Comparison of ENCODE assay signal across 19 cellular contexts in genomic region chr1:20846461-20847374, GRCh38.
"Had no signal": no experiment of that assay in that cellular context is flagged by ENCODE, and none has a peak within 500 bp of the region (broad histone marks: within the 10 kb centered on the region; RNA-seq: fewer than 3 reads in every experiment).

No MANE protein-coding gene starts in this region.

- H3K9me3 Mint-ChIP-seq: activated T-cell treated with anti-CD3 and anti-CD28 coated beads, Interleukin-2, amount 50 U/mL, for 4 hours; activated T-helper 2 cell treated with anti-CD3 and anti-CD28 coated beads, Interferon-gamma antibody, Interleukin-2, Interleukin-4, amounts not matched to agents 10 μg/mL and 5 μg/mL and 100 μg/mL, durations not matched to agents 14 hours and 24 hours and 36 hours; central memory CD8-positive, alpha-beta T cell; naive thymus-derived CD4-positive, alpha-beta T cell; neural crest cell; WTC11 had no signal

- H3K4me3 Mint-ChIP-seq: activated naive CD8-positive, alpha-beta T cell; activated T-cell treated with anti-CD3 and anti-CD28 coated beads, Interleukin-2, amount 50 U/mL, for 4 hours; central memory CD8-positive, alpha-beta T cell; naive thymus-derived CD4-positive, alpha-beta T cell; neural crest cell; WTC11 had no signal

- DNase-seq: activated CD4-positive, alpha-beta T cell treated with anti-CD3 and anti-CD28 coated beads, Interleukin-2, amount 50 U/mL, for 4 hours; activated CD8-positive, alpha-beta memory T cell treated with anti-CD3 and anti-CD28 coated beads, Interleukin-2, amount 50 U/mL, for 48 hours; activated naive CD4-positive, alpha-beta T cell; activated T-cell treated with anti-CD3 and anti-CD28 coated beads, Interleukin-2, amount 50 U/mL, for 4 hours; adrenal gland; lower lobe of right lung; naive thymus-derived CD4-positive, alpha-beta T cell; sigmoid colon; stimulated activated CD4-positive, alpha-beta T cell treated with anti-CD3 and anti-CD28 coated beads, Interleukin-4, amount 100 ng/mL, for 1 hour; stimulated activated naive CD8-positive, alpha-beta T cell treated with anti-CD3 and anti-CD28 coated beads, Interleukin-15, Interleukin-2, amounts not matched to agents 100 U/mL and 50 U/mL, for 24 hours; T-helper 9 cell had no signal

- H3K27me3 ChIP-seq: adrenal gland, ascending aorta, sigmoid colon had no signal

- H3K27ac ChIP-seq: adrenal gland, ascending aorta, coronary artery, lower lobe of right lung, sigmoid colon had no signal

- H3K27ac Mint-ChIP-seq: activated naive CD8-positive, alpha-beta T cell; activated T-helper 2 cell treated with anti-CD3 and anti-CD28 coated beads, Interferon-gamma antibody, Interleukin-2, Interleukin-4, amounts not matched to agents 10 μg/mL and 5 μg/mL and 100 μg/mL, durations not matched to agents 14 hours and 24 hours and 36 hours; WTC11 had no signal

- H3K9me3 ChIP-seq: adrenal gland, ascending aorta, lower lobe of right lung, sigmoid colon had no signal

- H3K4me1 ChIP-seq: adrenal gland, ascending aorta, lower lobe of right lung, sigmoid colon had no signal

- H3K4me1 Mint-ChIP-seq: central memory CD8-positive, alpha-beta T cell; naive thymus-derived CD4-positive, alpha-beta T cell; neural crest cell; WTC11 had no signal

- ATAC-seq: activated T-cell treated with anti-CD3 and anti-CD28 coated beads, Interleukin-2, amount 50 U/mL, for 4 hours; left lobe of liver; naive thymus-derived CD4-positive, alpha-beta T cell; stimulated activated naive CD8-positive, alpha-beta T cell treated with anti-CD3 and anti-CD28 coated beads, Interleukin-15, Interleukin-2, amounts not matched to agents 100 U/mL and 50 U/mL, for 24 hours; WTC11 had no signal

- H3K4me3 ChIP-seq: adrenal gland, ascending aorta, coronary artery, lower lobe of right lung, sigmoid colon had no signal

- H3K27me3 Mint-ChIP-seq: activated naive CD8-positive, alpha-beta T cell; central memory CD8-positive, alpha-beta T cell; naive thymus-derived CD4-positive, alpha-beta T cell had no signal
